ENCODE assay signal across 9 cellular contexts in genomic region chr7:13279854-13280435, GRCh38.
A peak's percentile ranks its signal among the peaks of the same experiment; 100 is the strongest.
DNase-seq lines count a peak whose midpoint lies in the region; ATAC-seq and TF ChIP-seq lines count a peak whose summit lies in the region.
"Had no signal": no experiment of that assay in that cellular context is flagged by ENCODE, and none has a peak within 500 bp of the region (broad histone marks: within the 10 kb centered on the region; RNA-seq: fewer than 3 reads in every experiment).

No MANE protein-coding gene starts in this region.

- no peaks in the 10 kb centered on the region for H3F3A ChIP-seq in neural progenitor cell (ENCODE audit: low read depth)

- no peaks in the 10 kb centered on the region for H3K9me3 ChIP-seq in neural progenitor cell (ENCODE audit: low read depth)

- H3K27ac ChIP-seq in neural progenitor cell (no peak overlapping the region), brain microvascular endothelial cell (no peak overlapping the region)

- H3K27ac Mint-ChIP-seq in chondrocyte (ENCODE audit: unreplicated experiment) (no peak overlapping the region), neural progenitor cell (no peak overlapping the region)
- H3K27ac Mint-ChIP-seq: CD8-positive, alpha-beta memory T cell had no signal

- TF ChIP-seq CTCF in chondrocyte (IDR thresholded peaks at IDR 0.05) (peak; percentile 92), neural progenitor cell (IDR thresholded peaks at IDR 0.05) (peak; percentile 71), brain microvascular endothelial cell (IDR thresholded peaks at IDR 0.05; ENCODE audit: low read depth, low read length, missing control alignments) (no peak)

- H3K36me3 Mint-ChIP-seq in chondrocyte (ENCODE audit: low read depth) (no peaks in the 10 kb centered on the region), neural progenitor cell (no peaks in the 10 kb centered on the region)
- H3K36me3 Mint-ChIP-seq: CD8-positive, alpha-beta memory T cell had no signal

- H3K27me3 Mint-ChIP-seq in chondrocyte (ENCODE audit: low read depth) (no peaks in the 10 kb centered on the region), neural progenitor cell (ENCODE audit: insufficient read depth, low read depth) (no peaks in the 10 kb centered on the region)

- no peaks in the 10 kb centered on the region for H3K79me2 ChIP-seq in neural progenitor cell (ENCODE audit: low read depth)

- H3K9me3 Mint-ChIP-seq in chondrocyte (ENCODE audit: low read depth) = peaks cover 2% of the 10 kb centered on the region
- H3K9me3 Mint-ChIP-seq in neural progenitor cell = peaks cover 3% of the 10 kb centered on the region
- H3K9me3 Mint-ChIP-seq: CD8-positive, alpha-beta memory T cell had no signal

- no peaks in the 10 kb centered on the region for H3K4me1 ChIP-seq in neural progenitor cell

- H3K9ac ChIP-seq in neural progenitor cell = no peak overlapping the region

- H3K36me3 ChIP-seq in neural progenitor cell (no peaks in the 10 kb centered on the region), brain microvascular endothelial cell (replicated peaks) (no peaks in the 10 kb centered on the region)

- in situ Hi-C loops in brain microvascular endothelial cell (cut with HindIII; ENCODE audit: low pct_ligation_motif_present, low sequenced_read_pairs) = no loop called here

- H2AFZ ChIP-seq in neural progenitor cell (replicated peaks) = no peak overlapping the region

- H3K4me3 ChIP-seq in neural progenitor cell (no peak overlapping the region), brain microvascular endothelial cell (ENCODE audit: low read depth, low read length) (no peak overlapping the region)

- no peak overlapping the region for H3K4me3 Mint-ChIP-seq in chondrocyte (ENCODE audit: unreplicated experiment)
- H3K4me3 Mint-ChIP-seq in neural progenitor cell = no peak overlapping the region
- H3K4me3 Mint-ChIP-seq: CD8-positive, alpha-beta memory T cell had no signal

- ATAC-seq in GM18519 (IDR thresholded peaks at IDR 0.05; ENCODE audit: low FRiP score, unreplicated experiment) = no peak
- no peak for ATAC-seq in GM21576 (IDR thresholded peaks at IDR 0.05; ENCODE audit: unreplicated experiment)

- H3K27me3 ChIP-seq in neural progenitor cell = no peaks in the 10 kb centered on the region
- no peaks in the 10 kb centered on the region for H3K27me3 ChIP-seq in brain microvascular endothelial cell (replicated peaks)

- DNase-seq in NCI-H510A treated with DMSO at 0.1 percent for 48 hours (lab: John Stamatoyannopoulos, UW) (peak; percentile 72), NCI-H510A (lab: John Stamatoyannopoulos, UW) (no peak), NCI-H446 treated with DMSO at 0.1 percent for 48 hours (lab: John Stamatoyannopoulos, UW) (peak; percentile 39), chondrocyte (ENCODE audit: low spot score) (no peak), neural progenitor cell (ENCODE audit: low spot score) (peak; percentile 40), brain microvascular endothelial cell (no peak)

- no peaks in the 10 kb centered on the region for H4K20me1 ChIP-seq in neural progenitor cell (ENCODE audit: low read depth)

- H3K4me2 ChIP-seq in neural progenitor cell = no peak overlapping the region

- H3K4me1 Mint-ChIP-seq in chondrocyte (ENCODE audit: low read depth) (no peaks in the 10 kb centered on the region), neural progenitor cell (no peaks in the 10 kb centered on the region)
- H3K4me1 Mint-ChIP-seq: CD8-positive, alpha-beta memory T cell had no signal

Comparison
In these comparisons a context has a peak if more than half of its experiments do, and no peak if none do; other contexts are left out.
1. DNase-seq: peak in NCI-H510A treated with DMSO at 0.1 percent for 48 hours (single experiment), NCI-H446 treated with DMSO at 0.1 percent for 48 hours (single experiment) and neural progenitor cell (single experiment); none in NCI-H510A (single experiment), chondrocyte (single experiment) and brain microvascular endothelial cell (single experiment).